Comparison of ENCODE assay signal across 20 cellular contexts in the genomic region with DNA sequence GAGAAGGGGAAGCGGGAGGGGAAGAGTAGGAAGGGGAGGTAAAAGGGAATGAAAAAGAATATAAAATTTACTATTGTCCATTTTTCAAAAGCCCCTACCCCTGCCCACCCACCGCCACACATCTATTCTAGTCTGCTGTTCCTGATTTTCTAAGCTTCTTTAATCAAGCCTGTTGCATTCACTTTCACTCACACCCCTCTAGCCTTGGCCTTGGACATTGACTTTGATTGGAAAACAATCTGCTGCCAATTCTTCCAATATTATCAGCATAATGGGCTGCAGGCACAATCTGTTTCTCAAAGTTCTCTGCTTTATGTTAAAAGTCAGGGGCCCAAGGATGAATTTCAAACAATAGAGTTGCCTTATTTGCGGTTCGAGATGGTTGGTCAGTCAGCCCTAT.
"Had no signal": no experiment of that assay in that cellular context is flagged by ENCODE, and none has a peak within 500 bp of the region (broad histone marks: within the 10 kb centered on the region; RNA-seq: fewer than 3 reads in every experiment).

No MANE protein-coding gene starts in this region.

- H3K4me3 ChIP-seq: ovary, thoracic aorta, upper lobe of left lung had no signal

- H3K4me1 ChIP-seq: upper lobe of left lung had no signal

- H3K9me3 ChIP-seq: ovary, thoracic aorta, upper lobe of left lung had no signal

- ATAC-seq: activated CD8-positive, alpha-beta T cell treated with anti-CD3 and anti-CD28 coated beads, Interleukin-2, amount 10 ng/mL, durations not matched to agents 7 days and 5 days; activated naive CD8-positive, alpha-beta T cell treated with anti-CD3 and anti-CD28 coated beads, Interleukin-2, amount 50 U/mL, for 24 hours; natural killer cell; right cardiac atrium had no signal

- H3K27ac ChIP-seq: ovary, upper lobe of left lung had no signal

- H3K27me3 ChIP-seq: ovary, upper lobe of left lung had no signal

- H3K36me3 ChIP-seq: ovary, thoracic aorta, upper lobe of left lung had no signal

- DNase-seq: activated CD4-positive, alpha-beta T cell treated with anti-CD3 and anti-CD28 coated beads for 1 hour; activated CD4-positive, alpha-beta T cell treated with anti-CD3 and anti-CD28 coated beads, Interleukin-2, amount 50 U/mL, for 1 hour; activated CD8-positive, alpha-beta T cell treated with anti-CD3 and anti-CD28 coated beads, Interleukin-2, amount 10 ng/mL, durations not matched to agents 7 days and 5 days; activated gamma-delta T cell; activated naive CD4-positive, alpha-beta T cell treated with anti-CD3 and anti-CD28 coated beads, Interleukin-2, amount 50 U/mL, for 16 hours; activated naive CD8-positive, alpha-beta T cell treated with anti-CD3 and anti-CD28 coated beads, Interleukin-2, amount 50 U/mL, for 24 hours; caudate nucleus; dermis blood vessel endothelial cell; effector CD8-positive, alpha-beta T cell; head of caudate nucleus; hypothalamus; left ventricle myocardium superior; natural killer cell; ovary; right cardiac atrium; stimulated activated CD4-positive, alpha-beta T cell treated with anti-CD3 and anti-CD28 coated beads, Interleukin-4, amount 100 ng/mL, for 1 hour; stimulated activated naive CD4-positive, alpha-beta T cell; T-helper 9 cell; upper lobe of left lung had no signal
